12 cellular contexts compared by ENCODE assay signal in genomic region chr6:18477301-18477941, GRCh38.
DNase-seq lines count a peak whose midpoint lies in the region; ATAC-seq and TF ChIP-seq lines count a peak whose summit lies in the region.
"Had no signal": no experiment of that assay in that cellular context is flagged by ENCODE, and none has a peak within 500 bp of the region (broad histone marks: within the 10 kb centered on the region; RNA-seq: fewer than 3 reads in every experiment).

No MANE protein-coding gene starts in this region.

- no peaks in the 10 kb centered on the region for H3K36me3 ChIP-seq in neural progenitor cell

- H3K27me3 ChIP-seq in neural progenitor cell = no peaks in the 10 kb centered on the region

- ATAC-seq in HG03159 (IDR thresholded peaks at IDR 0.05; ENCODE audit: unreplicated experiment) = no peak

- no peak for TF ChIP-seq RAD21 in Ishikawa (IDR thresholded peaks at IDR 0.05; ENCODE audit: low read depth)

- no peaks in the 10 kb centered on the region for H3K9me3 Mint-ChIP-seq in neural progenitor cell
- H3K9me3 Mint-ChIP-seq in activated CD4-positive, alpha-beta memory T cell treated with anti-CD3 and anti-CD28 coated beads for 36 hours = no peaks in the 10 kb centered on the region

- H3K27me3 Mint-ChIP-seq in neural progenitor cell (ENCODE audit: insufficient read depth, low read depth) = no peaks in the 10 kb centered on the region
- peaks cover 8% of the 10 kb centered on the region for H3K27me3 Mint-ChIP-seq in activated CD4-positive, alpha-beta memory T cell treated with anti-CD3 and anti-CD28 coated beads for 36 hours
- H3K27me3 Mint-ChIP-seq: progenitor cell of endocrine pancreas had no signal

- H3K4me3 ChIP-seq in choroid plexus epithelial cell (ENCODE audit: low read depth, low read length) = no peak overlapping the region
- no peak overlapping the region for H3K4me3 ChIP-seq in neural progenitor cell

- POLR2A ChIA-PET in activated CD4-positive, alpha-beta memory T cell treated with anti-CD3 and anti-CD28 coated beads for 36 hours (lab: Charles Lee) = no interaction called here

- peak; percentile 67 for TF ChIP-seq EP300 in Ishikawa (IDR thresholded peaks at IDR 0.05; ENCODE audit: borderline replicate concordance)

- peaks cover 2% of the 10 kb centered on the region for H3K4me1 Mint-ChIP-seq in neural progenitor cell
- no peaks in the 10 kb centered on the region for H3K4me1 Mint-ChIP-seq in activated CD4-positive, alpha-beta memory T cell treated with anti-CD3 and anti-CD28 coated beads for 36 hours (ENCODE audit: low read depth)

- no peaks in the 10 kb centered on the region for H4K20me1 ChIP-seq in neural progenitor cell (ENCODE audit: low read depth)

- peak overlapping the region; percentile 40 for H2AFZ ChIP-seq in neural progenitor cell (replicated peaks)

- no peak overlapping the region for H3K4me2 ChIP-seq in neural progenitor cell

- no peaks in the 10 kb centered on the region for H3K79me2 ChIP-seq in neural progenitor cell (ENCODE audit: low read depth)

- H3K36me3 Mint-ChIP-seq in neural progenitor cell = no peaks in the 10 kb centered on the region
- no peaks in the 10 kb centered on the region for H3K36me3 Mint-ChIP-seq in activated CD4-positive, alpha-beta memory T cell treated with anti-CD3 and anti-CD28 coated beads for 36 hours

- no peak overlapping the region for H3K9ac ChIP-seq in neural progenitor cell

- CTCF ChIA-PET in activated CD4-positive, alpha-beta memory T cell treated with anti-CD3 and anti-CD28 coated beads for 36 hours (lab: Charles Lee) = no interaction called here

- H3K4me1 ChIP-seq in neural progenitor cell = peaks cover 6% of the 10 kb centered on the region

- H3K27ac ChIP-seq in neural progenitor cell = no peak overlapping the region

- no peaks in the 10 kb centered on the region for H3K9me3 ChIP-seq in neural progenitor cell (ENCODE audit: low read depth)

- TF ChIP-seq CTCF in choroid plexus epithelial cell (conservative IDR thresholded peaks at IDR 0.05; ENCODE audit: low read depth, low read length) (no peak), neural progenitor cell (IDR thresholded peaks at IDR 0.05) (no peak)

- DNase-seq in EH (ENCODE audit: low read depth) (peak; percentile 37), choroid plexus epithelial cell (ENCODE audit: low read depth) (peak; percentile 13), neural progenitor cell (ENCODE audit: low spot score) (no peak), epidermal melanocyte (ENCODE audit: insufficient read length, low spot score) (no peak), RKO (ENCODE audit: low spot score) (no peak)
- no peak for DNase-seq in activated CD4-positive, alpha-beta memory T cell treated with anti-CD3 and anti-CD28 coated beads for 36 hours
- DNase-seq: activated CD8-positive, alpha-beta memory T cell treated with anti-CD3 and anti-CD28 coated beads, Interleukin-2, amount 50 U/mL, for 4 hours; caudate nucleus; SHP77 treated with DMSO at 0.1 percent for 48 hours had no signal

- no peak overlapping the region for H3K27ac Mint-ChIP-seq in neural progenitor cell
- H3K27ac Mint-ChIP-seq in activated CD4-positive, alpha-beta memory T cell treated with anti-CD3 and anti-CD28 coated beads for 36 hours = no peak overlapping the region

- H3K4me3 Mint-ChIP-seq in neural progenitor cell = no peak overlapping the region
- H3K4me3 Mint-ChIP-seq in activated CD4-positive, alpha-beta memory T cell treated with anti-CD3 and anti-CD28 coated beads for 36 hours = no peak overlapping the region

- no peaks in the 10 kb centered on the region for H3F3A ChIP-seq in neural progenitor cell (ENCODE audit: low read depth)

- intact Hi-C loops in activated CD4-positive, alpha-beta memory T cell treated with anti-CD3 and anti-CD28 coated beads for 36 hours (cut with micrococcal nuclease) = no loop called here

TF ChIP-seq in Ishikawa, 13 proteins besides CTCF, POLR2A, EP300 and RAD21:
- TF ChIP-seq YY1 (IDR thresholded peaks at IDR 0.05; ENCODE audit: low read depth) (no peak), CEBPB (IDR thresholded peaks at IDR 0.05) (no peak), MAX (IDR thresholded peaks at IDR 0.05) (no peak), EGR1 (IDR thresholded peaks at IDR 0.05) (no peak), NFIC (IDR thresholded peaks at IDR 0.05) (peak; percentile 48), USF1 (IDR thresholded peaks at IDR 0.05) (no peak), FOXM1 (IDR thresholded peaks at IDR 0.05; ENCODE audit: borderline replicate concordance, low read depth) (peak; percentile 44; the same call in 1 of the 2 replicates)

Comparison
In these comparisons a context has a peak if more than half of its experiments do, and no peak if none do; other contexts are left out.
1. DNase-seq: peak in EH (single experiment) and choroid plexus epithelial cell (single experiment); none in neural progenitor cell (single experiment), epidermal melanocyte (single experiment), activated CD4-positive, alpha-beta memory T cell treated with anti-CD3 and anti-CD28 coated beads for 36 hours (single experiment) and RKO (single experiment).